Comparison of ENCODE assay signal across 12 cellular contexts in genomic region chr11:34570584-34570983, GRCh38. TPM values are rescaled to one million over a fixed set of nuclear protein-coding genes. Genes with fewer than 3 reads are reported as not detected.
DNase-seq lines count a peak whose midpoint lies in the region; ATAC-seq and TF ChIP-seq lines count a peak whose summit lies in the region.
"Had no signal": no experiment of that assay in that cellular context is flagged by ENCODE, and none has a peak within 500 bp of the region (broad histone marks: within the 10 kb centered on the region; RNA-seq: fewer than 3 reads in every experiment).

No MANE protein-coding gene starts in this region.

- H3K27ac ChIP-seq in right cardiac atrium (ENCODE audit: low read length) = no peak overlapping the region
- H3K27ac ChIP-seq: esophagus squamous epithelium had no signal

- no peak overlapping the region for H3K4me3 Mint-ChIP-seq in activated CD4-positive, alpha-beta T cell treated with anti-CD3 and anti-CD28 coated beads for 36 hours
- H3K4me3 Mint-ChIP-seq in activated CD4-positive, alpha-beta T cell treated with anti-CD3 and anti-CD28 coated beads, Interleukin-2, amount 10 ng/mL, durations not matched to agents 7 days and 5 days = no peak overlapping the region
- no peak overlapping the region for H3K4me3 Mint-ChIP-seq in CD14-positive monocyte

- intact Hi-C loops in activated CD4-positive, alpha-beta T cell treated with anti-CD3 and anti-CD28 coated beads for 36 hours (cut with DNase I, micrococcal nuclease) = loop anchor here in 1 of 2 experiments (5.0 kb wide), 1 partner anchor 832 kb away; no protein-coding TSS in a partner anchor
- intact Hi-C loops in CD14-positive monocyte (cut with micrococcal nuclease) = no loop called here
- intact Hi-C loops in right cardiac atrium (cut with DNase I) = loop anchor here in 1 of 4 donors (10.0 kb wide), 1 partner anchor 824 kb away; no protein-coding TSS in a partner anchor

- POLR2A ChIA-PET in activated CD4-positive, alpha-beta T cell treated with anti-CD3 and anti-CD28 coated beads for 36 hours (lab: Charles Lee) = no interaction called here
- POLR2A ChIA-PET in activated CD4-positive, alpha-beta T cell treated with anti-CD3 and anti-CD28 coated beads, Interleukin-2, amount 10 ng/mL, durations not matched to agents 7 days and 5 days (lab: Charles Lee) = no interaction called here

- no peaks in the 10 kb centered on the region for H3K36me3 Mint-ChIP-seq in activated CD4-positive, alpha-beta T cell treated with anti-CD3 and anti-CD28 coated beads for 36 hours (ENCODE audit: low read depth)
- no peaks in the 10 kb centered on the region for H3K36me3 Mint-ChIP-seq in activated CD4-positive, alpha-beta T cell treated with anti-CD3 and anti-CD28 coated beads, Interleukin-2, amount 10 ng/mL, durations not matched to agents 7 days and 5 days (ENCODE audit: low read depth)
- no peaks in the 10 kb centered on the region for H3K36me3 Mint-ChIP-seq in CD14-positive monocyte

- H3K9me3 ChIP-seq in right cardiac atrium (ENCODE audit: control insufficient read depth, low read length) = no peaks in the 10 kb centered on the region
- H3K9me3 ChIP-seq: esophagus squamous epithelium, upper lobe of left lung had no signal

- no peaks in the 10 kb centered on the region for H3K4me1 Mint-ChIP-seq in activated CD4-positive, alpha-beta T cell treated with anti-CD3 and anti-CD28 coated beads for 36 hours
- no peaks in the 10 kb centered on the region for H3K4me1 Mint-ChIP-seq in activated CD4-positive, alpha-beta T cell treated with anti-CD3 and anti-CD28 coated beads, Interleukin-2, amount 10 ng/mL, durations not matched to agents 7 days and 5 days
- no peaks in the 10 kb centered on the region for H3K4me1 Mint-ChIP-seq in CD14-positive monocyte

- peak; percentile 52 for DNase-seq in activated CD4-positive, alpha-beta T cell treated with anti-CD3 and anti-CD28 coated beads for 36 hours
- no peak for DNase-seq in activated CD4-positive, alpha-beta T cell treated with anti-CD3 and anti-CD28 coated beads, Interleukin-2, amount 10 ng/mL, durations not matched to agents 7 days and 5 days
- peak; percentile 21 for DNase-seq in NCI-H69 (lab: John Stamatoyannopoulos, UW)
- DNase-seq in T47D (ENCODE audit: low read depth in 1 of 2, low spot score in 1 of 2) = peak; percentile 59 to 100
- peak; percentile 1 to 14 for DNase-seq in stimulated activated CD8-positive, alpha-beta memory T cell treated with anti-CD3 and anti-CD28 coated beads, Interleukin-2, amount 100 ng/mL, for 48 hours (ENCODE audit: low read depth in 2 of 2)
- DNase-seq in CD14-positive monocyte (ENCODE audit: low spot score) = no peak
- no peak for DNase-seq in medulla oblongata (ENCODE audit: extremely low spot score)
- DNase-seq in right cardiac atrium = no peak
- DNase-seq: esophagus squamous epithelium, NCI-H2227 treated with DMSO at 0.1 percent for 48 hours had no signal

- peaks cover 34% of the 10 kb centered on the region for H3K27me3 Mint-ChIP-seq in activated CD4-positive, alpha-beta T cell treated with anti-CD3 and anti-CD28 coated beads for 36 hours
- peaks cover 34% of the 10 kb centered on the region for H3K27me3 Mint-ChIP-seq in activated CD4-positive, alpha-beta T cell treated with anti-CD3 and anti-CD28 coated beads, Interleukin-2, amount 10 ng/mL, durations not matched to agents 7 days and 5 days
- peaks cover 4 to 13% (median 6%) of the 10 kb centered on the region in 3 donors for H3K27me3 Mint-ChIP-seq in CD14-positive monocyte (ENCODE audit: low read depth in 3 of 3)

- H3K27ac Mint-ChIP-seq in activated CD4-positive, alpha-beta T cell treated with anti-CD3 and anti-CD28 coated beads for 36 hours = no peak overlapping the region
- H3K27ac Mint-ChIP-seq in activated CD4-positive, alpha-beta T cell treated with anti-CD3 and anti-CD28 coated beads, Interleukin-2, amount 10 ng/mL, durations not matched to agents 7 days and 5 days = no peak overlapping the region
- no peak overlapping the region for H3K27ac Mint-ChIP-seq in CD14-positive monocyte

- no peaks in the 10 kb centered on the region for H3K9me3 Mint-ChIP-seq in activated CD4-positive, alpha-beta T cell treated with anti-CD3 and anti-CD28 coated beads for 36 hours (ENCODE audit: low read depth)
- no peaks in the 10 kb centered on the region for H3K9me3 Mint-ChIP-seq in activated CD4-positive, alpha-beta T cell treated with anti-CD3 and anti-CD28 coated beads, Interleukin-2, amount 10 ng/mL, durations not matched to agents 7 days and 5 days
- no peaks in the 10 kb centered on the region for H3K9me3 Mint-ChIP-seq in CD14-positive monocyte

- in situ Hi-C loops in T47D (cut with HindIII; ENCODE audit: low pct_unique_long_range_greater_than_20kb, low sequenced_read_pairs) = no loop called here

- WGBS in right cardiac atrium = 83% methylated on average over 5 of the region's 5 CpGs

- H3K27me3 ChIP-seq in right cardiac atrium (ENCODE audit: control insufficient read depth, insufficient read depth) = peaks cover 2% of the 10 kb centered on the region
- H3K27me3 ChIP-seq: upper lobe of left lung had no signal

- TF ChIP-seq CTCF in CD14-positive monocyte (IDR thresholded peaks at IDR 0.05) = no peak

- H3K4me3 ChIP-seq in right cardiac atrium (ENCODE audit: low read length) = no peak overlapping the region
- H3K4me3 ChIP-seq: esophagus squamous epithelium, upper lobe of left lung had no signal

- peak; percentile 87 for ATAC-seq in activated CD4-positive, alpha-beta T cell treated with anti-CD3 and anti-CD28 coated beads for 36 hours
- no peak for ATAC-seq in right cardiac atrium

- no peaks in the 10 kb centered on the region for H3K4me1 ChIP-seq in right cardiac atrium (ENCODE audit: control insufficient read depth, insufficient read depth, low read length)
- H3K4me1 ChIP-seq: esophagus squamous epithelium, upper lobe of left lung had no signal

- CTCF ChIA-PET in activated CD4-positive, alpha-beta T cell treated with anti-CD3 and anti-CD28 coated beads for 36 hours (lab: Charles Lee) = interaction anchor here (1.3 kb wide), 1 partner anchor 15 kb away, joined by 4 read pairs; no protein-coding TSS in a partner anchor
- CTCF ChIA-PET in activated CD4-positive, alpha-beta T cell treated with anti-CD3 and anti-CD28 coated beads, Interleukin-2, amount 10 ng/mL, durations not matched to agents 7 days and 5 days (lab: Charles Lee) = no interaction called here

RNA-seq across cellular contexts. Expression of gene EHF, which starts 50.3 kb away (rescaled TPM):
- under 1 TPM; 0.14 to 0.25 TPM for total RNA-seq in activated CD4-positive, alpha-beta T cell treated with anti-CD3 and anti-CD28 coated beads for 36 hours
- under 1 TPM in 1 of 2 experiments, not detected in 1; 0.47 TPM for total RNA-seq in activated CD4-positive, alpha-beta T cell treated with anti-CD3 and anti-CD28 coated beads, Interleukin-2, amount 10 ng/mL, durations not matched to agents 7 days and 5 days
- polyA plus RNA-seq in CD14-positive monocyte (under 1 TPM in 1 of 2 donors, not detected in 1; 0.21 TPM), right cardiac atrium (0.14 TPM)
- total RNA-seq in right cardiac atrium = under 1 TPM; 0.17 to 0.47 (median 0.27) TPM

RNA-seq across cellular contexts. Expression of gene ELF5, which starts 57.0 kb away (rescaled TPM):
- total RNA-seq in activated CD4-positive, alpha-beta T cell treated with anti-CD3 and anti-CD28 coated beads for 36 hours = not detected
- not detected for total RNA-seq in activated CD4-positive, alpha-beta T cell treated with anti-CD3 and anti-CD28 coated beads, Interleukin-2, amount 10 ng/mL, durations not matched to agents 7 days and 5 days
- polyA plus RNA-seq in CD14-positive monocyte (not detected), right cardiac atrium (not detected)
- total RNA-seq in right cardiac atrium = not detected
- polyA plus RNA-seq: AG04450 had no signal

Comparison
In these comparisons a context has a peak if more than half of its experiments do, and no peak if none do; other contexts are left out.
1. DNase-seq: peak in activated CD4-positive, alpha-beta T cell treated with anti-CD3 and anti-CD28 coated beads for 36 hours (single experiment), NCI-H69 (single experiment), T47D (2 of 2) and stimulated activated CD8-positive, alpha-beta memory T cell treated with anti-CD3 and anti-CD28 coated beads, Interleukin-2, amount 100 ng/mL, for 48 hours (2 of 2); none in activated CD4-positive, alpha-beta T cell treated with anti-CD3 and anti-CD28 coated beads, Interleukin-2, amount 10 ng/mL, durations not matched to agents 7 days and 5 days (single experiment), CD14-positive monocyte (single experiment), medulla oblongata (single experiment) and right cardiac atrium (0 of 3).